In genomic region chr15:69578792-69579587, GRCh38 we compare ENCODE assay signal across 11 cellular contexts.
DNase-seq lines count a peak whose midpoint lies in the region; ATAC-seq, FAIRE-seq and TF ChIP-seq lines count a peak whose summit lies in the region.
"Had no signal": no experiment of that assay in that cellular context is flagged by ENCODE, and none has a peak within 500 bp of the region (broad histone marks: within the 10 kb centered on the region; RNA-seq: fewer than 3 reads in every experiment).

No MANE protein-coding gene starts in this region.

- H3K36me3 ChIP-seq in small intestine (ENCODE audit: control insufficient read depth in 2 of 2, insufficient read depth in 2 of 2, low read length in 2 of 2) (no peaks in the 10 kb centered on the region), GM23248 (ENCODE audit: low read depth) (no peaks in the 10 kb centered on the region)

- H3K9ac ChIP-seq in GM23248 = no peak overlapping the region

- H3K4me2 ChIP-seq in GM23248 (ENCODE audit: unreplicated experiment) = no peak overlapping the region

- no peaks in the 10 kb centered on the region for H4K20me1 ChIP-seq in GM23248 (ENCODE audit: insufficient read depth)

- H3K79me2 ChIP-seq in GM23248 (ENCODE audit: insufficient read depth) = no peaks in the 10 kb centered on the region

- peak overlapping the region in 1 of 6 donors; percentile 8 for H3K27ac Mint-ChIP-seq in immature natural killer cell
- H3K27ac Mint-ChIP-seq in progenitor cell of endocrine pancreas = no peak overlapping the region
- H3K27ac Mint-ChIP-seq: T-cell had no signal

- H3K4me3 Mint-ChIP-seq in immature natural killer cell (no peak overlapping the region), progenitor cell of endocrine pancreas (ENCODE audit: low read depth) (no peak overlapping the region)
- H3K4me3 Mint-ChIP-seq: nephron progenitor cell, T-cell had no signal

- H3K9me2 ChIP-seq in GM23248 (ENCODE audit: insufficient read depth) = no peaks in the 10 kb centered on the region

- no peaks in the 10 kb centered on the region for H3F3A ChIP-seq in GM23248 (ENCODE audit: insufficient read depth)

- H3K4me3 ChIP-seq in small intestine (ENCODE audit: low read depth in 1 of 2, low read length in 2 of 2) = no peak overlapping the region
- H3K4me3 ChIP-seq in GM23248 = no peak overlapping the region

- no peak for TF ChIP-seq CTCF in progenitor cell of endocrine pancreas (IDR thresholded peaks at IDR 0.05; ENCODE audit: unreplicated experiment)

- H3K9me3 ChIP-seq in small intestine (ENCODE audit: control insufficient read depth, low read depth) (no peaks in the 10 kb centered on the region), GM23248 (ENCODE audit: low read depth) (no peaks in the 10 kb centered on the region)

- H3K27me3 ChIP-seq in small intestine (ENCODE audit: control insufficient read depth in 2 of 2, insufficient read depth in 2 of 2, low read length in 2 of 2) (no peaks in the 10 kb centered on the region), GM23248 (replicated peaks; ENCODE audit: insufficient read depth) (peaks cover 43% of the 10 kb centered on the region)

- in situ Hi-C loops in GM23248 (cut with MboI) = no loop called here

- WGBS in small intestine, 3 donors = 21 to 68% (median 49%) methylated on average over 15 of the region's 15 CpGs
- 59 to 62% methylated on average over 15 of the region's 15 CpGs for WGBS in GM23248 (ENCODE audit: low coverage in 1 of 2, low lambda C conversion rate in 2 of 2, missing lambda C conversion rate in 2 of 2), 2 experiments

- H3K4me1 ChIP-seq in small intestine (ENCODE audit: control insufficient read depth in 2 of 2, insufficient read depth in 1 of 2, low read depth in 1 of 2, low read length in 1 of 2) (peaks cover 0 to 9% of the 10 kb centered on the region in 2 donors), GM23248 (ENCODE audit: insufficient read depth) (no peaks in the 10 kb centered on the region)

- H3K4me1 Mint-ChIP-seq in immature natural killer cell (peaks cover 11 to 35% of the 10 kb centered on the region in 2 donors), progenitor cell of endocrine pancreas (ENCODE audit: low read depth) (peaks cover 44% of the 10 kb centered on the region)

- no peak for FAIRE-seq in small intestine (lab: Jason Lieb, UNC)

- H3K36me3 Mint-ChIP-seq in immature natural killer cell (no peaks in the 10 kb centered on the region), progenitor cell of endocrine pancreas (ENCODE audit: insufficient read depth) (peaks cover 2% of the 10 kb centered on the region)
- H3K36me3 Mint-ChIP-seq: T-cell had no signal

- H3K27me3 Mint-ChIP-seq in immature natural killer cell (ENCODE audit: low read depth in 3 of 3) (peaks cover 0 to 10% (median 5%) of the 10 kb centered on the region in 3 donors), progenitor cell of endocrine pancreas (peaks cover 88% of the 10 kb centered on the region)
- H3K27me3 Mint-ChIP-seq: T-cell had no signal

- DNase-seq in HT1080 (ENCODE audit: low read depth) (peak; percentile 94), SW480 (ENCODE audit: low spot score) (peak; percentile 38), immature natural killer cell (peak; percentile 9 to 36 (median 28)), small intestine (peak; percentile 93), progenitor cell of endocrine pancreas (ENCODE audit: low spot score, unreplicated experiment) (no peak), GM23248 (no peak), NAMALWA (ENCODE audit: low spot score) (no peak)
- DNase-seq: NCI-H524, nephron progenitor cell had no signal

- ATAC-seq in GM18873 (IDR thresholded peaks at IDR 0.05; ENCODE audit: low FRiP score, unreplicated experiment) = no peak
- ATAC-seq: T-cell had no signal

- H3K27ac ChIP-seq in small intestine (ENCODE audit: low read depth in 1 of 2, low read length in 1 of 2) (no peak overlapping the region), GM23248 (no peak overlapping the region)

- H3K9me3 Mint-ChIP-seq in immature natural killer cell (no peaks in the 10 kb centered on the region), progenitor cell of endocrine pancreas (ENCODE audit: low read depth) (no peaks in the 10 kb centered on the region)
- H3K9me3 Mint-ChIP-seq: nephron progenitor cell, T-cell had no signal

- H2AFZ ChIP-seq in GM23248 = no peak overlapping the region

Comparison
In these comparisons a context has a peak if more than half of its experiments do, and no peak if none do; other contexts are left out.
1. DNase-seq: peak in HT1080 (single experiment), SW480 (single experiment), immature natural killer cell (3 of 3) and small intestine (single experiment); none in progenitor cell of endocrine pancreas (single experiment), GM23248 (single experiment) and NAMALWA (single experiment).